Comparison of ENCODE assay signal across 18 cellular contexts in genomic region chr7:139046143-139046542, GRCh38. TPM values are rescaled to one million over a fixed set of nuclear protein-coding genes. Genes with fewer than 3 reads are reported as not detected.
DNase-seq lines count a peak whose midpoint lies in the region; ATAC-seq, FAIRE-seq and TF ChIP-seq lines count a peak whose summit lies in the region.
"Had no signal": no experiment of that assay in that cellular context is flagged by ENCODE, and none has a peak within 500 bp of the region (broad histone marks: within the 10 kb centered on the region; RNA-seq: fewer than 3 reads in every experiment).

No MANE protein-coding gene starts in this region.

- H4K20me1 ChIP-seq in hepatocyte (ENCODE audit: insufficient read depth, poor library complexity, severe bottlenecking) (no peaks in the 10 kb centered on the region), HepG2 (ENCODE audit: insufficient read depth, low read length) (no peaks in the 10 kb centered on the region)

- peaks cover 83% of the 10 kb centered on the region for H3K4me1 Mint-ChIP-seq in activated naive CD4-positive, alpha-beta T cell treated with anti-CD3 and anti-CD28 coated beads, Interleukin-2, amount 10 ng/mL, durations not matched to agents 7 days and 5 days
- H3K4me1 Mint-ChIP-seq in natural killer cell treated with Interleukin-12 subunit alpha and Interleukin-12 subunit beta and Interleukin-15 and Interleukin-18, amount 100 ng/mL, for 72 hours (ENCODE audit: low read depth in 2 of 2), result peaks cover 57 to 72% of the 10 kb centered on the region in 2 donors

- H3K27me3 ChIP-seq in left lung (no peaks in the 10 kb centered on the region), hepatocyte (no peaks in the 10 kb centered on the region), HepG2 (ENCODE audit: control insufficient read depth in 1 of 2, insufficient read depth in 2 of 2, low read length in 2 of 2) (no peaks in the 10 kb centered on the region)
- H3K27me3 ChIP-seq: ovary, Peyer's patch, upper lobe of left lung had no signal

- FAIRE-seq in HepG2 (lab: Jason Lieb, UNC), result no peak
- FAIRE-seq: islet of Langerhans had no signal

- no peaks in the 10 kb centered on the region for H3K9me3 ChIP-seq in left lung
- H3K9me3 ChIP-seq in hepatocyte (ENCODE audit: low read depth), result no peaks in the 10 kb centered on the region
- H3K9me3 ChIP-seq in HepG2 (ENCODE audit: low read length), result no peaks in the 10 kb centered on the region
- H3K9me3 ChIP-seq: ovary, Peyer's patch, upper lobe of left lung had no signal

- WGBS in hepatocyte (ENCODE audit: low lambda C conversion rate, missing lambda C conversion rate), result 99% methylated on average over 6 of the region's 6 CpGs
- 98% methylated on average over 6 of the region's 6 CpGs for WGBS in HepG2 (ENCODE audit: low lambda C conversion rate)

- H3K4me3 ChIP-seq in left lung, result no peak overlapping the region
- no peak overlapping the region for H3K4me3 ChIP-seq in hepatocyte
- no peak overlapping the region for H3K4me3 ChIP-seq in HepG2 (replicated peaks in 1 of 3; ENCODE audit: insufficient read depth in 1 of 3, low read depth in 2 of 3, low read length in 3 of 3)
- H3K4me3 ChIP-seq: ovary, Peyer's patch, upper lobe of left lung had no signal

- no peak for DNase-seq in activated naive CD4-positive, alpha-beta T cell treated with anti-CD3 and anti-CD28 coated beads, Interleukin-2, amount 10 ng/mL, durations not matched to agents 7 days and 5 days
- no peak for DNase-seq in activated naive CD4-positive, alpha-beta T cell treated with anti-CD3 and anti-CD28 coated beads, Interleukin-2, amount 50 U/mL, for 72 hours (ENCODE audit: low spot score in 2 of 2)
- DNase-seq in NCI-H1105 (lab: John Stamatoyannopoulos, UW) (peak; percentile 87), NCI-H748 treated with DMSO at 0.1 percent for 48 hours (lab: John Stamatoyannopoulos, UW) (peak; percentile 60), left lung (no peak), hepatocyte (ENCODE audit: low spot score) (no peak), HepG2 (ENCODE audit: low spot score) (no peak)
- no peak for DNase-seq in natural killer cell treated with Interleukin-12 subunit alpha and Interleukin-12 subunit beta and Interleukin-15 and Interleukin-18, amount 100 ng/mL, for 72 hours (ENCODE audit: low spot score)
- DNase-seq: cortex of kidney; EL; erythroblast; NCI-H510A treated with DMSO at 0.1 percent for 48 hours; ovary; Peyer's patch; stimulated activated naive CD4-positive, alpha-beta T cell treated with Interleukin-2 at 50 U/mL for 16 hours; upper lobe of left lung had no signal

- no peak overlapping the region for H2AFZ ChIP-seq in hepatocyte
- H2AFZ ChIP-seq in HepG2 (ENCODE audit: low read length), result no peak overlapping the region

- BruUV-seq in HepG2 (replicated peaks; lab: Mats Ljungman, UMichigan), result no TSS peak

- TF ChIP-seq EP300 in HepG2 (IDR thresholded peaks at IDR 0.05; ENCODE audit: low read depth in 2 of 2, low read length in 2 of 2) (no peak), HepG2 (CRISPR knock-in tag; IDR thresholded peaks at IDR 0.05; ENCODE audit: borderline replicate concordance) (no peak)

- H3K36me3 ChIP-seq in left lung (peaks cover 0 to 84% of the 10 kb centered on the region in 2 donors), hepatocyte (replicated peaks; ENCODE audit: insufficient read depth, low read depth) (no peaks in the 10 kb centered on the region), HepG2 (replicated peaks in 1 of 2; ENCODE audit: control insufficient read depth in 1 of 2, insufficient read depth in 2 of 2, low read length in 2 of 2) (peaks cover 7 to 34% of the 10 kb centered on the region in 2 experiments)
- H3K36me3 ChIP-seq: ovary had no signal

- no peaks in the 10 kb centered on the region for H3K9me3 Mint-ChIP-seq in activated naive CD4-positive, alpha-beta T cell treated with anti-CD3 and anti-CD28 coated beads, Interleukin-2, amount 10 ng/mL, durations not matched to agents 7 days and 5 days
- H3K9me3 Mint-ChIP-seq in activated naive CD4-positive, alpha-beta T cell treated with anti-CD3 and anti-CD28 coated beads, Interleukin-2, amount 50 U/mL, for 72 hours, result no peaks in the 10 kb centered on the region
- H3K9me3 Mint-ChIP-seq in natural killer cell treated with Interleukin-12 subunit alpha and Interleukin-12 subunit beta and Interleukin-15 and Interleukin-18, amount 100 ng/mL, for 72 hours, result no peaks in the 10 kb centered on the region

- no peak for TF ChIP-seq CTCF in left lung (IDR thresholded peaks at IDR 0.05)
- no peak for TF ChIP-seq CTCF in hepatocyte (IDR thresholded peaks at IDR 0.05; ENCODE audit: poor library complexity)
- no peak for TF ChIP-seq CTCF in HepG2 (CRISPR knock-in tag; IDR thresholded peaks at IDR 0.05)

- in situ Hi-C loops in HepG2 (cut with HindIII; ENCODE audit: extremely low pct_ligation_motif_present, low pct_unique_long_range_greater_than_20kb), result no loop called here

- H3K4me3 Mint-ChIP-seq in activated naive CD4-positive, alpha-beta T cell treated with anti-CD3 and anti-CD28 coated beads, Interleukin-2, amount 10 ng/mL, durations not matched to agents 7 days and 5 days, result no peak overlapping the region
- peak overlapping the region; percentile 79 for H3K4me3 Mint-ChIP-seq in natural killer cell treated with Interleukin-12 subunit alpha and Interleukin-12 subunit beta and Interleukin-15 and Interleukin-18, amount 100 ng/mL, for 72 hours

- H3K27ac ChIP-seq in left lung (no peak overlapping the region), hepatocyte (no peak overlapping the region), HepG2 (ENCODE audit: extremely low read length, insufficient read depth, low read length) (no peak overlapping the region)
- H3K27ac ChIP-seq: ovary, Peyer's patch had no signal

- no peak for ATAC-seq in activated naive CD4-positive, alpha-beta T cell treated with anti-CD3 and anti-CD28 coated beads, Interleukin-2, amount 50 U/mL, for 72 hours
- ATAC-seq in natural killer cell treated with Interleukin-12 subunit alpha and Interleukin-12 subunit beta and Interleukin-15 and Interleukin-18, amount 100 ng/mL, for 72 hours, result no peak
- no peak for ATAC-seq in left lung
- no peak for ATAC-seq in HepG2
- ATAC-seq: activated CD4-positive, CD25-positive, alpha-beta regulatory T cell treated with anti-CD3 and anti-CD28 coated beads, Interleukin-2, amount 50 U/mL, for 24 hours had no signal

- peaks cover 0 to 19% of the 10 kb centered on the region in 2 donors for H3K4me1 ChIP-seq in left lung
- H3K4me1 ChIP-seq in hepatocyte (ENCODE audit: insufficient read depth), result no peaks in the 10 kb centered on the region
- peaks cover 11% of the 10 kb centered on the region; the same call in 1 of the 2 replicates for H3K4me1 ChIP-seq in HepG2 (ENCODE audit: insufficient read depth, low read length)

- no peak for TF ChIP-seq POLR2A in HepG2 (IDR thresholded peaks at IDR 0.05; ENCODE audit: insufficient read depth in 1 of 2, low read depth in 2 of 2, low read length in 2 of 2)

- H3K9ac ChIP-seq in HepG2 (ENCODE audit: insufficient read depth, low read depth, low read length), result no peak overlapping the region

- peaks cover 78% of the 10 kb centered on the region for H3K36me3 Mint-ChIP-seq in activated naive CD4-positive, alpha-beta T cell treated with anti-CD3 and anti-CD28 coated beads, Interleukin-2, amount 10 ng/mL, durations not matched to agents 7 days and 5 days
- H3K36me3 Mint-ChIP-seq in activated naive CD4-positive, alpha-beta T cell treated with anti-CD3 and anti-CD28 coated beads, Interleukin-2, amount 50 U/mL, for 72 hours, result peaks cover 28 to 55% of the 10 kb centered on the region in 2 donors
- H3K36me3 Mint-ChIP-seq in natural killer cell treated with Interleukin-12 subunit alpha and Interleukin-12 subunit beta and Interleukin-15 and Interleukin-18, amount 100 ng/mL, for 72 hours, result peaks cover 55% of the 10 kb centered on the region

- POLR2A ChIA-PET in HepG2 (lab: Yijun Ruan, JAX), result no interaction called here

- no peaks in the 10 kb centered on the region for H3K9me2 ChIP-seq in hepatocyte (replicated peaks; ENCODE audit: insufficient read depth)

- intact Hi-C loops in left lung (cut with DNase I), result no loop called here
- intact Hi-C loops in HepG2 (cut with micrococcal nuclease; ENCODE audit: unreplicated experiment), result no loop called here

- H3K4me2 ChIP-seq in hepatocyte (no peak overlapping the region), HepG2 (ENCODE audit: low read depth, low read length) (no peak overlapping the region)

- CTCF ChIA-PET in activated naive CD4-positive, alpha-beta T cell treated with anti-CD3 and anti-CD28 coated beads, Interleukin-2, amount 10 ng/mL, durations not matched to agents 7 days and 5 days (lab: Charles Lee), result interaction anchor here (0.6 to 1.7 kb wide), 5 partner anchors 9 to 160 kb away, joined by 3 to 4 read pairs (median 4); no protein-coding TSS in a partner anchor
- CTCF ChIA-PET in HepG2 (lab: Yijun Ruan, JAX; ENCODE audit: low intra/inter-chr PET ratio, low total read pairs), result no interaction called here

- H3K79me2 ChIP-seq in hepatocyte, result no peaks in the 10 kb centered on the region
- H3K79me2 ChIP-seq in HepG2 (ENCODE audit: insufficient read depth, low read length), result no peaks in the 10 kb centered on the region

- TF ChIP-seq RAD21 in HepG2 (CRISPR knock-in tag; IDR thresholded peaks at IDR 0.05), result no peak

- no peaks in the 10 kb centered on the region for H3K27me3 Mint-ChIP-seq in activated naive CD4-positive, alpha-beta T cell treated with anti-CD3 and anti-CD28 coated beads, Interleukin-2, amount 10 ng/mL, durations not matched to agents 7 days and 5 days
- no peaks in the 10 kb centered on the region for H3K27me3 Mint-ChIP-seq in natural killer cell treated with Interleukin-12 subunit alpha and Interleukin-12 subunit beta and Interleukin-15 and Interleukin-18, amount 100 ng/mL, for 72 hours

- H3K27ac Mint-ChIP-seq in activated naive CD4-positive, alpha-beta T cell treated with anti-CD3 and anti-CD28 coated beads, Interleukin-2, amount 10 ng/mL, durations not matched to agents 7 days and 5 days, result peak overlapping the region; percentile 87
- H3K27ac Mint-ChIP-seq in activated naive CD4-positive, alpha-beta T cell treated with anti-CD3 and anti-CD28 coated beads, Interleukin-2, amount 50 U/mL, for 72 hours, result peak overlapping the region in 1 of 2 donors; percentile 69
- peak overlapping the region; percentile 82 to 88 for H3K27ac Mint-ChIP-seq in natural killer cell treated with Interleukin-12 subunit alpha and Interleukin-12 subunit beta and Interleukin-15 and Interleukin-18, amount 100 ng/mL, for 72 hours

RNA-seq across cellular contexts. Expression of gene ZC3HAV1L, which starts 10.3 kb away (rescaled TPM):
- 10 to 100 TPM in 1 of 2 donors, 1 to 10 TPM in 1; 2.0 to 22.6 TPM for total RNA-seq in activated naive CD4-positive, alpha-beta T cell treated with anti-CD3 and anti-CD28 coated beads, Interleukin-2, amount 50 U/mL, for 72 hours
- 1 to 10 TPM; 3.7 to 8.7 TPM for total RNA-seq in natural killer cell treated with Interleukin-12 subunit alpha and Interleukin-12 subunit beta and Interleukin-15 and Interleukin-18, amount 100 ng/mL, for 72 hours
- 10 to 100 TPM in 1 of 2 donors, 1 to 10 TPM in 1; 8.4 to 12.4 TPM for total RNA-seq in left lung
- total RNA-seq in hepatocyte, result 29.0 and 29.9 TPM in 2 replicates
- 10.3 and 11.6 TPM in 2 replicates for polyA plus RNA-seq in hepatocyte
- total RNA-seq in HepG2 (2016; rRNA removed; fragmentation: Illumina TruSeq; extraction: Trizol), result 8.4 and 11.5 TPM in 2 replicates
- total RNA-seq in HepG2 (2016; cell fraction: cytosol; rRNA removed; fragmentation: Illumina TruSeq; extraction: Trizol; ENCODE audit: low read depth), result 0.61 and 0.79 TPM in 2 replicates
- total RNA-seq in HepG2 (2016; cell fraction: insoluble cytoplasmic fraction; rRNA removed; fragmentation: Illumina TruSeq; extraction: Trizol), result 9.5 and 10.9 TPM in 2 replicates
- total RNA-seq in HepG2 (2016; cell fraction: membrane; rRNA removed; fragmentation: Illumina TruSeq; extraction: Trizol), result 3.9 and 4.7 TPM in 2 replicates
- total RNA-seq in HepG2 (2016; cell fraction: nucleus; rRNA removed; fragmentation: Illumina TruSeq; extraction: Trizol), result 6.5 and 8.2 TPM in 2 replicates
- polyA plus RNA-seq in HepG2 (2011; rRNA removed), result 10.5 and 11.1 TPM in 2 replicates
- 9.0 and 9.4 TPM in 2 replicates for polyA plus RNA-seq in HepG2 (2011; cell fraction: cytosol; rRNA removed)
- polyA plus RNA-seq in HepG2 (2011; cell fraction: nucleus; rRNA removed), result 12.6 and 15.0 TPM in 2 replicates
- 3.6 and 4.2 TPM in 2 replicates for polyA plus RNA-seq in HepG2 (2012)
- 0.07 TPM in 1 of 2 replicates, not detected in the other for polyA plus RNA-seq in HepG2 (2016; cell fraction: cytosol; fragmentation: Illumina TruSeq; extraction: Trizol; ENCODE audit: low read depth)
- 4.0 and 4.1 TPM in 2 replicates for polyA plus RNA-seq in HepG2 (2016; cell fraction: insoluble cytoplasmic fraction; fragmentation: Illumina TruSeq; extraction: Trizol; ENCODE audit: low read depth)
- polyA plus RNA-seq in HepG2 (2016; cell fraction: membrane; fragmentation: Illumina TruSeq; extraction: Trizol; ENCODE audit: low read depth), result 0.38 TPM in 1 of 2 replicates, not detected in the other
- 4.1 and 4.5 TPM in 2 replicates for polyA plus RNA-seq in HepG2 (2016; cell fraction: nucleus; fragmentation: Illumina TruSeq; extraction: Trizol; ENCODE audit: insufficient read depth, low read depth)
- 6.5 and 23.7 TPM in 2 replicates for polyA minus RNA-seq in HepG2 (2011; rRNA and poly(A)+ RNA removed; ENCODE audit: low replicate concordance)
- 24.9 and 27.7 TPM in 2 replicates for polyA minus RNA-seq in HepG2 (2011; cell fraction: cytosol; rRNA and poly(A)+ RNA removed)
- 11.1 and 12.1 TPM in 2 replicates for polyA minus RNA-seq in HepG2 (2011; cell fraction: nucleus; rRNA and poly(A)+ RNA removed)

Comparison
In these comparisons a context has a peak if more than half of its experiments do, and no peak if none do; other contexts are left out.
1. DNase-seq: peak in NCI-H1105 (single experiment) and NCI-H748 treated with DMSO at 0.1 percent for 48 hours (single experiment); none in activated naive CD4-positive, alpha-beta T cell treated with anti-CD3 and anti-CD28 coated beads, Interleukin-2, amount 10 ng/mL, durations not matched to agents 7 days and 5 days (single experiment), activated naive CD4-positive, alpha-beta T cell treated with anti-CD3 and anti-CD28 coated beads, Interleukin-2, amount 50 U/mL, for 72 hours (0 of 2), natural killer cell treated with Interleukin-12 subunit alpha and Interleukin-12 subunit beta and Interleukin-15 and Interleukin-18, amount 100 ng/mL, for 72 hours (single experiment), left lung (0 of 2), hepatocyte (single experiment) and HepG2 (single experiment).